16 cellular contexts compared by ENCODE assay signal in genomic region chr5:16871746-16872339, GRCh38.
DNase-seq lines count a peak whose midpoint lies in the region; ATAC-seq and TF ChIP-seq lines count a peak whose summit lies in the region.
"Had no signal": no experiment of that assay in that cellular context is flagged by ENCODE, and none has a peak within 500 bp of the region (broad histone marks: within the 10 kb centered on the region; RNA-seq: fewer than 3 reads in every experiment).

No MANE protein-coding gene starts in this region.

- H4K20me1 ChIP-seq in HCT116 (ENCODE audit: insufficient read depth): peaks cover 5% of the 10 kb centered on the region; the same call in 1 of the 2 replicates

- H3K36me3 ChIP-seq in HCT116 (ENCODE audit: control insufficient read depth in 1 of 2, insufficient read depth in 2 of 2, low read length in 2 of 2) (peaks cover 0 to 15% of the 10 kb centered on the region in 2 experiments; a peak in 1 of 4 replicates), body of pancreas (replicated peaks in 1 of 2; ENCODE audit: insufficient read depth in 1 of 2, low read depth in 2 of 2) (no peaks in the 10 kb centered on the region), lung (ENCODE audit: control insufficient read depth in 2 of 2, insufficient read depth in 2 of 2, low read length in 2 of 2) (peaks cover 0 to 3% of the 10 kb centered on the region in 2 donors), upper lobe of left lung (peaks cover 0 to 12% (median 0%) of the 10 kb centered on the region in 4 donors)
- H3K36me3 ChIP-seq: prostate gland had no signal

- H3K27me3 ChIP-seq in HCT116 (ENCODE audit: insufficient read depth, low read length) (no peaks in the 10 kb centered on the region), body of pancreas (no peaks in the 10 kb centered on the region), lung (ENCODE audit: control insufficient read depth, insufficient read depth) (no peaks in the 10 kb centered on the region), upper lobe of left lung (no peaks in the 10 kb centered on the region)
- H3K27me3 ChIP-seq: hepatocyte had no signal

- no peak for TF ChIP-seq POLR2A in HCT116 (IDR thresholded peaks at IDR 0.05; ENCODE audit: borderline replicate concordance, extremely low read depth, insufficient read depth, insufficient read length)
- no peak for TF ChIP-seq POLR2A in body of pancreas (IDR thresholded peaks at IDR 0.05)
- no peak for TF ChIP-seq POLR2A in upper lobe of left lung (IDR thresholded peaks at IDR 0.05)

- H3K4me2 ChIP-seq in HCT116 (ENCODE audit: low read length): peak overlapping the region; percentile 80
- H3K4me2 ChIP-seq: GM23338, hepatocyte had no signal

- TF ChIP-seq EP300 in upper lobe of left lung (IDR thresholded peaks at IDR 0.05): no peak

- TF ChIP-seq RAD21 in HCT116 (IDR thresholded peaks at IDR 0.05; ENCODE audit: low read depth): no peak

- DNase-seq in HCT116 (ENCODE audit: low read depth, low spot score) (no peak), body of pancreas (no peak), lung (ENCODE audit: low spot score) (no peak), upper lobe of left lung (no peak), NCI-H748 treated with DMSO at 0.1 percent for 48 hours (lab: John Stamatoyannopoulos, UW) (no peak), ureter (ENCODE audit: low spot score) (no peak)
- DNase-seq: activated CD8-positive, alpha-beta memory T cell treated with anti-CD3 and anti-CD28 coated beads, Interleukin-2, amount 50 U/mL, for 4 hours; activated naive CD8-positive, alpha-beta T cell treated with anti-CD3 and anti-CD28 coated beads, Interleukin-2, amount 10 ng/mL, durations not matched to agents 7 days and 5 days; effector CD8-positive, alpha-beta T cell; NCI-H1436; NCI-H526; stimulated activated CD4-positive, alpha-beta T cell treated with anti-CD3 and anti-CD28 coated beads, Interleukin-4, amount 100 ng/mL, for 4 hours had no signal

- ATAC-seq in HCT116: no peak
- peak; percentile 34 for ATAC-seq in body of pancreas
- peak; percentile 45 for ATAC-seq in lung (ENCODE audit: insufficient read depth, low FRiP score)
- no peak for ATAC-seq in upper lobe of left lung (ENCODE audit: low FRiP score in 2 of 2)
- no peak for ATAC-seq in HG02852 (IDR thresholded peaks at IDR 0.05; ENCODE audit: unreplicated experiment)
- ATAC-seq: GM23338 had no signal

- H3K79me2 ChIP-seq in HCT116 (ENCODE audit: insufficient read depth, low read length): peaks cover 27% of the 10 kb centered on the region

- TF ChIP-seq CTCF in HCT116 (IDR thresholded peaks at IDR 0.05 in 2 of 3, conservative IDR thresholded peaks at IDR 0.05 in 1 of 3; ENCODE audit: borderline replicate concordance in 1 of 3, insufficient read depth in 1 of 3, low read depth in 2 of 3, low read length in 2 of 3) (no peak), body of pancreas (IDR thresholded peaks at IDR 0.05) (no peak), lung (IDR thresholded peaks at IDR 0.05; ENCODE audit: control extremely low read depth, extremely low read depth) (no peak), upper lobe of left lung (IDR thresholded peaks at IDR 0.05) (no peak)

- no peaks in the 10 kb centered on the region for H3K9me3 ChIP-seq in HCT116 (ENCODE audit: control insufficient read depth in 1 of 2, insufficient read depth in 1 of 2, low read depth in 1 of 2, low read length in 2 of 2)
- H3K9me3 ChIP-seq in body of pancreas: no peaks in the 10 kb centered on the region
- peaks cover 0 to 2% of the 10 kb centered on the region in 2 donors for H3K9me3 ChIP-seq in lung (ENCODE audit: control insufficient read depth in 2 of 2, insufficient read depth in 1 of 2, low read length in 1 of 2)
- H3K9me3 ChIP-seq in upper lobe of left lung: peaks cover 0 to 5% (median 0%) of the 10 kb centered on the region in 4 donors
- H3K9me3 ChIP-seq: prostate gland had no signal

- H3K27ac ChIP-seq in HCT116 (ENCODE audit: low read depth, low read length): peak overlapping the region; percentile 77; the same call in 1 of the 2 replicates
- peak overlapping the region; percentile 9 to 38 (median 24) for H3K27ac ChIP-seq in body of pancreas
- peak overlapping the region; percentile 10 to 78 for H3K27ac ChIP-seq in lung (ENCODE audit: low read depth in 1 of 2, low read length in 1 of 2)
- peak overlapping the region; percentile 14 to 59 (median 53) for H3K27ac ChIP-seq in upper lobe of left lung
- H3K27ac ChIP-seq: hepatocyte had no signal

- H3K4me1 ChIP-seq in HCT116 (ENCODE audit: control insufficient read depth in 1 of 2, insufficient read depth in 2 of 2, low read length in 2 of 2): peaks cover 37 to 44% of the 10 kb centered on the region in 2 experiments
- H3K4me1 ChIP-seq in body of pancreas: peaks cover 14% of the 10 kb centered on the region
- peaks cover 0 to 6% of the 10 kb centered on the region in 2 donors for H3K4me1 ChIP-seq in lung (ENCODE audit: control insufficient read depth in 2 of 2, insufficient read depth in 2 of 2, low read length in 2 of 2)
- H3K4me1 ChIP-seq in upper lobe of left lung: peaks cover 3 to 8% (median 6%) of the 10 kb centered on the region in 4 donors
- H3K4me1 ChIP-seq: prostate gland had no signal

- RAD21 ChIA-PET in HCT116 (lab: Charles Lee; ENCODE audit: low non-redundant PET in 1 of 2, low total read pairs in 2 of 2, uncharacterized antibody in 2 of 2, unreplicated experiment in 2 of 2): no interaction called here

- POLR2A ChIA-PET in HCT116 (lab: Charles Lee): no interaction called here

- H3K4me3 ChIP-seq in HCT116 (replicated peaks in 1 of 2; ENCODE audit: low read depth in 1 of 2, low read length in 2 of 2) (peak overlapping the region in 1 of 2 experiments; percentile 1; a peak in 1 of 4 replicates), body of pancreas (no peak overlapping the region), lung (no peak overlapping the region), upper lobe of left lung (no peak overlapping the region)
- H3K4me3 ChIP-seq: GM23338, hepatocyte, prostate gland had no signal

- intact Hi-C loops in HCT116 (cut with micrococcal nuclease): loop anchor here (5.0 kb wide), 1 partner anchor 65 kb away; the partner anchor contains the start of gene MYO10
- intact Hi-C loops in body of pancreas (cut with DNase I): no loop called here

- H3K9me2 ChIP-seq in HCT116 (ENCODE audit: insufficient read depth): no peaks in the 10 kb centered on the region

- no peak overlapping the region for H3K9ac ChIP-seq in HCT116 (ENCODE audit: low read length)

- CTCF ChIA-PET in HCT116 (lab: Charles Lee): no interaction called here

- no peak overlapping the region for H2AFZ ChIP-seq in HCT116 (ENCODE audit: low read depth, low read length, poor library complexity, severe bottlenecking)
- H2AFZ ChIP-seq: GM23338, hepatocyte had no signal

- no TSS peak for BruUV-seq in HCT116 (replicated peaks; lab: Mats Ljungman, UMichigan)

- 55 to 71% methylated on average over 4 of the region's 4 CpGs for WGBS in body of pancreas, 2 donors
- 81 to 88% methylated on average over 4 of the region's 4 CpGs for WGBS in lung, 2 donors
- WGBS in upper lobe of left lung, 2 donors: 75 to 78% methylated on average over 4 of the region's 4 CpGs

TF ChIP-seq in HCT116, 20 proteins besides CTCF, POLR2A, EP300 and RAD21 (continues in another document):
- TF ChIP-seq ELF1 (IDR thresholded peaks at IDR 0.05; ENCODE audit: borderline replicate concordance, low read depth) (no peak), CBX3 (IDR thresholded peaks at IDR 0.05; ENCODE audit: low read depth) (0 out of 2 replicates have a peak, but pooled peaks have one; percentile 29), JUND (IDR thresholded peaks at IDR 0.05) (peak; percentile 30; the same call in 1 of the 2 replicates), ZFX (IDR thresholded peaks at IDR 0.05) (no peak), REST (IDR thresholded peaks at IDR 0.05; ENCODE audit: low read depth) (no peak), YY1 (IDR thresholded peaks at IDR 0.05; ENCODE audit: extremely low read depth, insufficient replicate concordance, low read depth, low read length) (no peak), SIN3A (IDR thresholded peaks at IDR 0.05; ENCODE audit: low read depth) (no peak), ZNF274 (IDR thresholded peaks at IDR 0.05; ENCODE audit: low read depth, low read length) (no peak), SP1 (IDR thresholded peaks at IDR 0.05; ENCODE audit: low read depth) (no peak), CEBPB (IDR thresholded peaks at IDR 0.05; ENCODE audit: low read depth) (0 out of 2 replicates have a peak, but pooled peaks have one; percentile 28), TCF7L2 (IDR thresholded peaks at IDR 0.05; ENCODE audit: borderline replicate concordance, extremely low read depth, insufficient read depth, insufficient read length) (no peak), MAX (IDR thresholded peaks at IDR 0.05) (no peak), EZH2phosphoT487 (IDR thresholded peaks at IDR 0.05; ENCODE audit: borderline replicate concordance) (no peak)

Comparison
In these comparisons a context has a peak if more than half of its experiments do, and no peak if none do; other contexts are left out.
1. ATAC-seq: peak in body of pancreas (single experiment) and lung (single experiment); none in HCT116 (single experiment), upper lobe of left lung (0 of 2) and HG02852 (single experiment).
2. H3K27ac ChIP-seq: peak in every context shown above with its lines; median percentile 77 in HCT116; 53 in upper lobe of left lung; 44 in lung; 24 in body of pancreas.